ENCODE assay signal across 1 cellular context in the genomic region with DNA sequence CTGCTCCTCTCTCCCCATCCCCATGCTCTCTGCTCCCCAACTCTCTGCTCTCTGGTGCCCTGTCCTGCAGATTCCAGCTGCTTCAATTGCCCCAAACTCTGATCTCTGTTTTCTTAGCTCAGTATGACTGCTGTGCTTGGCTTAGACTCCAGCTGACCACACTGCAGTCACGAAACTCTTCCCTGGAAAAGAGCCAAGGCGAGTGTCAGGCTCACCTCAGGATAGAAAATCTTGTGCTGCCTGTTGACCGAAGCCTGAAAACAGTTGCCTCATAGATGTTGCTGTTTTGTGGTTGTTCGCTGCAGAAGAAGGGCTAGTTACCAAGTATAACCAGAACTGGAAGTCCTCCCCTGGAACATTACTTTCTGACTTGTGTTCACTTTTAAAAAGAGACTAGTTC.
A peak's percentile ranks its signal among the peaks of the same experiment; 100 is the strongest.
TF ChIP-seq lines count a peak whose summit lies in the region.

No MANE protein-coding gene starts in this region.

TF ChIP-seq in K562, 482 proteins besides CTCF, POLR2A, EP300 and RAD21 (continued from another document):
- TF ChIP-seq ZNF124 (CRISPR knock-in tag; IDR thresholded peaks at IDR 0.05) (no peak), FOXP1 (CRISPR knock-in tag; IDR thresholded peaks at IDR 0.05) (no peak), ZNF3 (CRISPR knock-in tag; IDR thresholded peaks at IDR 0.05) (no peak), HMG20A (CRISPR knock-in tag; conservative IDR thresholded peaks at IDR 0.05) (no peak)
- TF ChIP-seq, protein P1, sequence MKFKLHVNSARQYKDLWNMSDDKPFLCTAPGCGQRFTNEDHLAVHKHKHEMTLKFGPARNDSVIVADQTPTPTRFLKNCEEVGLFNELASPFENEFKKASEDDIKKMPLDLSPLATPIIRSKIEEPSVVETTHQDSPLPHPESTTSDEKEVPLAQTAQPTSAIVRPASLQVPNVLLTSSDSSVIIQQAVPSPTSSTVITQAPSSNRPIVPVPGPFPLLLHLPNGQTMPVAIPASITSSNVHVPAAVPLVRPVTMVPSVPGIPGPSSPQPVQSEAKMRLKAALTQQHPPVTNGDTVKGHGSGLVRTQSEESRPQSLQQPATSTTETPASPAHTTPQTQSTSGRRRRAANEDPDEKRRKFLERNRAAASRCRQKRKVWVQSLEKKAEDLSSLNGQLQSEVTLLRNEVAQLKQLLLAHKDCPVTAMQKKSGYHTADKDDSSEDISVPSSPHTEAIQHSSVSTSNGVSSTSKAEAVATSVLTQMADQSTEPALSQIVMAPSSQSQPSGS (CRISPR knock-in tag; IDR thresholded peaks at IDR 0.05): no peak
- TF ChIP-seq, protein P2, sequence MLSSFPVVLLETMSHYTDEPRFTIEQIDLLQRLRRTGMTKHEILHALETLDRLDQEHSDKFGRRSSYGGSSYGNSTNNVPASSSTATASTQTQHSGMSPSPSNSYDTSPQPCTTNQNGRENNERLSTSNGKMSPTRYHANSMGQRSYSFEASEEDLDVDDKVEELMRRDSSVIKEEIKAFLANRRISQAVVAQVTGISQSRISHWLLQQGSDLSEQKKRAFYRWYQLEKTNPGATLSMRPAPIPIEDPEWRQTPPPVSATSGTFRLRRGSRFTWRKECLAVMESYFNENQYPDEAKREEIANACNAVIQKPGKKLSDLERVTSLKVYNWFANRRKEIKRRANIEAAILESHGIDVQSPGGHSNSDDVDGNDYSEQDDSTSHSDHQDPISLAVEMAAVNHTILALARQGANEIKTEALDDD (IDR thresholded peaks at IDR 0.05): peak; percentile 80
TF ChIP-seq in K562: peak in this region for 2.
